In genomic region chr6:110703906-110704594, GRCh38 we compare ENCODE assay signal across 1 cellular context.
A peak's percentile ranks its signal among the peaks of the same experiment; 100 is the strongest.
TF ChIP-seq lines count a peak whose summit lies in the region.

No MANE protein-coding gene starts in this region.

TF ChIP-seq in HepG2, 621 proteins besides CTCF, POLR2A, EP300 and RAD21 (continued from another document and continues in another):
- no peak for TF ChIP-seq ZBTB40 (IDR thresholded peaks at IDR 0.05)
- no peak for TF ChIP-seq ZBTB40 (CRISPR knock-in tag; IDR thresholded peaks at IDR 0.05)
- peak; percentile 33; the same call in 1 of the 2 replicates for TF ChIP-seq FOSL2 (CRISPR knock-in tag; IDR thresholded peaks at IDR 0.05)
- peak; percentile 67; the same call in 1 of the 2 replicates for TF ChIP-seq ZKSCAN8 (CRISPR knock-in tag; IDR thresholded peaks at IDR 0.05; ENCODE audit: borderline replicate concordance)
- peak; percentile 97 for TF ChIP-seq ISL2 (CRISPR knock-in tag; IDR thresholded peaks at IDR 0.05)
- no peak for TF ChIP-seq PRDM15 (CRISPR knock-in tag; IDR thresholded peaks at IDR 0.05)
- TF ChIP-seq TBP (CRISPR knock-in tag; IDR thresholded peaks at IDR 0.05): no peak
- no peak for TF ChIP-seq ZNF570 (CRISPR knock-in tag; IDR thresholded peaks at IDR 0.05; ENCODE audit: borderline replicate concordance)
- TF ChIP-seq SP2 (CRISPR knock-in tag; IDR thresholded peaks at IDR 0.05): no peak
- peak; percentile 88 for TF ChIP-seq BCL6 (CRISPR knock-in tag; IDR thresholded peaks at IDR 0.05)
- TF ChIP-seq ETV5 (CRISPR knock-in tag; IDR thresholded peaks at IDR 0.05; ENCODE audit: borderline replicate concordance): peak; percentile 89
- no peak for TF ChIP-seq ZNF329 (CRISPR knock-in tag; IDR thresholded peaks at IDR 0.05; ENCODE audit: low read depth)
- peak; percentile 94 for TF ChIP-seq GATA4 (IDR thresholded peaks at IDR 0.05; ENCODE audit: borderline replicate concordance, low read depth)
- TF ChIP-seq FOXK1 (CRISPR knock-in tag; IDR thresholded peaks at IDR 0.05; ENCODE audit: borderline replicate concordance, low read depth): peak; percentile 88; the same call in 1 of the 2 replicates
- no peak for TF ChIP-seq MIER2 (CRISPR knock-in tag; IDR thresholded peaks at IDR 0.05)
- TF ChIP-seq ZNF30 (CRISPR knock-in tag; IDR thresholded peaks at IDR 0.05): no peak
- TF ChIP-seq KLF16 (CRISPR knock-in tag; IDR thresholded peaks at IDR 0.05): peak in 1 of 2 experiments; percentile 88; a peak in 2 of 4 replicates
- no peak for TF ChIP-seq ZNF597 (CRISPR knock-in tag; IDR thresholded peaks at IDR 0.05)
- no peak for TF ChIP-seq RBAK (CRISPR knock-in tag; IDR thresholded peaks at IDR 0.05)
- TF ChIP-seq NR2F6 (IDR thresholded peaks at IDR 0.05): peak; percentile 92
- peak; percentile 86 for TF ChIP-seq NR2F6 (CRISPR knock-in tag; IDR thresholded peaks at IDR 0.05)
- no peak for TF ChIP-seq PRPF4 (IDR thresholded peaks at IDR 0.05; ENCODE audit: low read depth, low read length, poor library complexity, severe bottlenecking)
- TF ChIP-seq ZNF782 (CRISPR knock-in tag; IDR thresholded peaks at IDR 0.05; ENCODE audit: borderline replicate concordance): no peak
- TF ChIP-seq KLF15 (CRISPR knock-in tag; IDR thresholded peaks at IDR 0.05; ENCODE audit: borderline replicate concordance): no peak
- peak; percentile 98 for TF ChIP-seq ZNF503 (CRISPR knock-in tag; IDR thresholded peaks at IDR 0.05)
- TF ChIP-seq BRF2 (CRISPR knock-in tag; IDR thresholded peaks at IDR 0.05): no peak
- TF ChIP-seq MAZ (IDR thresholded peaks at IDR 0.05; ENCODE audit: borderline replicate concordance, low read depth, low read length): no peak
- 0 out of 2 replicates have a peak, but pooled peaks have one; percentile 32 for TF ChIP-seq MAZ (CRISPR knock-in tag; IDR thresholded peaks at IDR 0.05; ENCODE audit: low read depth)
- no peak for TF ChIP-seq SIN3B (IDR thresholded peaks at IDR 0.05; ENCODE audit: low read length)
- TF ChIP-seq HIC2 (CRISPR knock-in tag; IDR thresholded peaks at IDR 0.05; ENCODE audit: low read depth): no peak
- no peak for TF ChIP-seq ZNF788 (CRISPR knock-in tag; IDR thresholded peaks at IDR 0.05; ENCODE audit: borderline replicate concordance)
- TF ChIP-seq ZKSCAN1 (IDR thresholded peaks at IDR 0.05; ENCODE audit: low read length): no peak
- TF ChIP-seq REPIN1 (CRISPR knock-in tag; IDR thresholded peaks at IDR 0.05; ENCODE audit: borderline replicate concordance, low read depth): no peak; the same call in 1 of the 2 replicates
- TF ChIP-seq ZNF17 (CRISPR knock-in tag; IDR thresholded peaks at IDR 0.05): no peak
- no peak; the same call in 1 of the 2 replicates for TF ChIP-seq TOE1 (CRISPR knock-in tag; IDR thresholded peaks at IDR 0.05)
- no peak for TF ChIP-seq ZNF781 (CRISPR knock-in tag; IDR thresholded peaks at IDR 0.05; ENCODE audit: borderline replicate concordance, not compliant biosample characterization)
- no peak for TF ChIP-seq REXO4 (CRISPR knock-in tag; IDR thresholded peaks at IDR 0.05; ENCODE audit: borderline replicate concordance)
- no peak for TF ChIP-seq ZNF883 (CRISPR knock-in tag; IDR thresholded peaks at IDR 0.05; ENCODE audit: not compliant biosample characterization)
- no peak for TF ChIP-seq ATAD3A (CRISPR knock-in tag; IDR thresholded peaks at IDR 0.05)
- no peak for TF ChIP-seq ZBED4 (CRISPR knock-in tag; IDR thresholded peaks at IDR 0.05; ENCODE audit: borderline replicate concordance)
